ENCODE assay signal across 9 cellular contexts in the genomic region with DNA sequence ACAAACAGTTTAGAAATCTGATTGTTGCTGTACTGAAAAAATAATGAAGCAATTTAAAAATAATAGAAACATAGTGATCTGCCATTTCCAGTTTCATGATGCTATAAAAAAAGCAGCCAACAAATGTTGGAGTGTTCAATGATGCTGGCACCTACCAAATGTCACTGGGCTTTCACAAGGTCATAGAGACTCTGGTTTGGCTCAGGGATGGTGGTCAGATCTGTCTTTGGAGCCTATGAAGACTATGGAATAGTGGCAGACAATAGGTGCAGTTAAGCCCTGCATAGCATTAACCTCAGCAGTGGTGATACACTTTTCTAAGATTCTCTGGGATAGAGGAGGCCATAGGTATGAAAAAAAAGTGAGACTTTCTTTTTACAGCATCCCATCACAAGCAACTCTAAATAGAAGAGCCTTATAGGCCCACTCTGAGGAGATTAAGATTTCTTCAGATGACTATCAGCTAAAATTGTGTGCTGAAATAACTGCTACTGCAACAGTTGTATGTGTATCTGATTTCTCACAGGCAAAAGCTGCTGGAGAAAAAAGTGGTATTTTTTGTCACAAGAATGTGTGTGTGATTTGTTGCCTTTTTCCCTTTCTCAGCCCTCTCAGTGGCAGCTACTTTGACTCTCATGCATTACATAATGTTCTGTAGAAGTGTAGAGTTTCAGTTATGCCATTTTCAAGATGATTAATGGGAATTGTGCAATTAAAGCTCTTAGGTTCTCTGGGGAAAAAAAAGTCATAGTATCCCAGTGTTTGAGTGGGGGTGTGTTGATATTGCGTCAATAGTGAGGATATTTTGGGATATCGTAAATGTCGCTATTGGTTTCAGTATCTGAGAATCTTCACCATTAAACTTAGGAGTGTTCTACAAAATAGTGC.
A peak's percentile ranks its signal among the peaks of the same experiment; 100 is the strongest.
DNase-seq lines count a peak whose midpoint lies in the region; ATAC-seq and TF ChIP-seq lines count a peak whose summit lies in the region.
"Had no signal": no experiment of that assay in that cellular context is flagged by ENCODE, and none has a peak within 500 bp of the region (broad histone marks: within the 10 kb centered on the region; RNA-seq: fewer than 3 reads in every experiment).

No MANE protein-coding gene starts in this region.

- TF ChIP-seq POLR2A in gastroesophageal sphincter (IDR thresholded peaks at IDR 0.05), result no peak
- TF ChIP-seq POLR2A in stomach (IDR thresholded peaks at IDR 0.05), result no peak

- no peak overlapping the region for H2BK120ac ChIP-seq in mesendoderm (ENCODE audit: low read depth, low read length)

- H3K18ac ChIP-seq in mesendoderm (ENCODE audit: low read length), result no peak overlapping the region

- H3K4ac ChIP-seq in mesendoderm (ENCODE audit: low read depth, low read length), result no peak overlapping the region

- H2BK5ac ChIP-seq in mesendoderm (ENCODE audit: low read length), result no peak overlapping the region

- no peaks in the 10 kb centered on the region for H3K27me3 ChIP-seq in gastroesophageal sphincter
- H3K27me3 ChIP-seq in stomach, result no peaks in the 10 kb centered on the region
- no peaks in the 10 kb centered on the region for H3K27me3 ChIP-seq in mesendoderm (ENCODE audit: insufficient read depth, low read length, poor library complexity)

- TF ChIP-seq CTCF in HFF-Myc (IDR thresholded peaks at IDR 0.05; ENCODE audit: low read depth, low read length, missing control alignments), result no peak
- TF ChIP-seq CTCF in gastroesophageal sphincter (IDR thresholded peaks at IDR 0.05), result no peak
- no peak for TF ChIP-seq CTCF in stomach (IDR thresholded peaks at IDR 0.05)

- H3K4me2 ChIP-seq in mesendoderm (ENCODE audit: low read length), result no peak overlapping the region

- H4K8ac ChIP-seq in mesendoderm (ENCODE audit: low read depth, low read length), result no peak overlapping the region

- no peaks in the 10 kb centered on the region for H3K79me2 ChIP-seq in mesendoderm (ENCODE audit: control insufficient read depth, insufficient read depth, low read length)

- intact Hi-C loops in stomach (cut with DNase I; ENCODE audit: low total_unique reads), result no loop called here

- no peak overlapping the region for H3K23ac ChIP-seq in mesendoderm (ENCODE audit: low read length)

- H4K5ac ChIP-seq in mesendoderm (ENCODE audit: low read length), result no peak overlapping the region

- DNase-seq in HFF-Myc (ENCODE audit: extremely low read depth, low read depth), result peak; percentile 39
- peak; percentile 59 for DNase-seq in SK-MEL-5 (ENCODE audit: low read depth, low spot score)
- DNase-seq in stomach, result no peak
- no peak for DNase-seq in mesendoderm
- no peak for DNase-seq in iPS-NIHi7 (ENCODE audit: extremely low spot score)
- no peak for DNase-seq in activated T-cell treated with anti-CD3 and anti-CD28 coated beads, Interleukin-2, amount 50 U/mL, for 1 hour

- H3K4me1 ChIP-seq in gastroesophageal sphincter, result peaks cover 41 to 93% (median 49%) of the 10 kb centered on the region in 3 donors
- peaks cover 16 to 72% (median 49%) of the 10 kb centered on the region in 4 donors for H3K4me1 ChIP-seq in stomach
- H3K4me1 ChIP-seq in mesendoderm (ENCODE audit: control insufficient read depth, low read depth, low read length), result no peaks in the 10 kb centered on the region

- H2AK5ac ChIP-seq in mesendoderm (ENCODE audit: low read length), result no peak overlapping the region

- no peak overlapping the region for H2BK15ac ChIP-seq in mesendoderm (replicated peaks; ENCODE audit: low read depth)

- H3K9ac ChIP-seq in mesendoderm (ENCODE audit: low read length), result no peak overlapping the region

- ATAC-seq in gastroesophageal sphincter (peak; percentile 85), GM19328 (IDR thresholded peaks at IDR 0.05; ENCODE audit: unreplicated experiment) (no peak)

- in situ Hi-C loops in SK-MEL-5 (cut with HindIII; ENCODE audit: low pct_unique_long_range_greater_than_20kb, low sequenced_read_pairs), result no loop called here

- H3K27ac ChIP-seq in gastroesophageal sphincter (peak overlapping the region; percentile 77 to 96 (median 80)), stomach (peak overlapping the region in 4 of 5 donors; percentile 52 to 78 (median 70)), mesendoderm (ENCODE audit: low read depth, low read length) (no peak overlapping the region)
- H3K27ac ChIP-seq: HL-60 had no signal

- no peaks in the 10 kb centered on the region for H3K9me3 ChIP-seq in gastroesophageal sphincter
- no peaks in the 10 kb centered on the region for H3K9me3 ChIP-seq in stomach

- no peak overlapping the region for H3K56ac ChIP-seq in mesendoderm (ENCODE audit: low read length)

- no peaks in the 10 kb centered on the region for H3K79me1 ChIP-seq in mesendoderm (ENCODE audit: low read length)

- H3K4me3 ChIP-seq in HFF-Myc (replicated peaks; ENCODE audit: low read depth, low read length) (no peak overlapping the region), gastroesophageal sphincter (peak overlapping the region; percentile 14 to 18), stomach (peak overlapping the region in 1 of 4 donors; percentile 6), mesendoderm (ENCODE audit: low read length) (no peak overlapping the region)

- H3K36me3 ChIP-seq in gastroesophageal sphincter (no peaks in the 10 kb centered on the region), stomach (no peaks in the 10 kb centered on the region), mesendoderm (ENCODE audit: control insufficient read depth, insufficient read depth, low read length) (no peaks in the 10 kb centered on the region)

- 39 to 45% methylated on average over 2 to 3 of the region's 3 CpGs for WGBS in gastroesophageal sphincter (ENCODE audit: low coverage in 1 of 2), 2 donors
- WGBS in stomach, 5 donors, result 68 to 88% (median 78%) methylated on average over 3 of the region's 3 CpGs
- WGBS in mesendoderm (ENCODE audit: extremely low coverage, insufficient coverage, low lambda C conversion rate), result 100% methylated on average over 3 of the region's 3 CpGs

- TF ChIP-seq EP300 in gastroesophageal sphincter (IDR thresholded peaks at IDR 0.05), result peak; percentile 71
- TF ChIP-seq EP300 in stomach (IDR thresholded peaks at IDR 0.05), result no peak

Comparison
In these comparisons a context has a peak if more than half of its experiments do, and no peak if none do; other contexts are left out.
1. DNase-seq: peak in HFF-Myc (single experiment) and SK-MEL-5 (single experiment); none in stomach (single experiment), mesendoderm (single experiment), iPS-NIHi7 (single experiment) and activated T-cell treated with anti-CD3 and anti-CD28 coated beads, Interleukin-2, amount 50 U/mL, for 1 hour (single experiment).
2. H3K4me3 ChIP-seq: peak in gastroesophageal sphincter (2 of 2); none in HFF-Myc (single experiment) and mesendoderm (single experiment).